9 cellular contexts compared by ENCODE assay signal in genomic region chr6:35495258-35496035, GRCh38. TPM values are rescaled to one million over a fixed set of nuclear protein-coding genes. Genes with fewer than 3 reads are reported as not detected.
A peak's percentile ranks its signal among the peaks of the same experiment; 100 is the strongest.
DNase-seq lines count a peak whose midpoint lies in the region; ATAC-seq and TF ChIP-seq lines count a peak whose summit lies in the region.
"Had no signal": no experiment of that assay in that cellular context is flagged by ENCODE, and none has a peak within 500 bp of the region (broad histone marks: within the 10 kb centered on the region; RNA-seq: fewer than 3 reads in every experiment).

No MANE protein-coding gene starts in this region.

- peak overlapping the region; percentile 97 for H4K91ac ChIP-seq in trophoblast cell (ENCODE audit: low read depth, low read length)

- H3K36me3 ChIP-seq in SJSA1, result peaks cover 19% of the 10 kb centered on the region
- peaks cover 6 to 8% of the 10 kb centered on the region in 2 experiments for H3K36me3 ChIP-seq in trophoblast cell (ENCODE audit: control insufficient read depth in 1 of 2, insufficient read depth in 2 of 2, low read length in 2 of 2)

- H2BK120ac ChIP-seq in trophoblast cell (ENCODE audit: insufficient read depth, low read length, poor library complexity), result peak overlapping the region; percentile 95

- peak overlapping the region; percentile 69 for H3K4me2 ChIP-seq in trophoblast cell (ENCODE audit: low read length)

- peak overlapping the region; percentile 99 for H3K14ac ChIP-seq in trophoblast cell (ENCODE audit: low read length)

- POLR2A ChIA-PET in CD4-positive, alpha-beta T cell (lab: Charles Lee), result interaction anchor here (1.3 to 2.4 kb wide), 2 partner anchors 27 to 184 kb away, joined by 3 to 16 read pairs; partner anchors contain the start of gene RPL10A
- POLR2A ChIA-PET in GM10248 (lab: Yijun Ruan, JAX), result no interaction called here

- peaks cover 64% of the 10 kb centered on the region for H3K79me2 ChIP-seq in trophoblast cell (ENCODE audit: control insufficient read depth, insufficient read depth, low read length, poor library complexity)

- ATAC-seq in CD4-positive, alpha-beta T cell (ENCODE audit: poor library complexity), result no peak
- no peak for ATAC-seq in HG02840 (IDR thresholded peaks at IDR 0.05; ENCODE audit: low FRiP score, unreplicated experiment)

- H2BK12ac ChIP-seq in trophoblast cell (ENCODE audit: low read length), result peak overlapping the region; percentile 73

- H3K4me3 ChIP-seq in SJSA1 (peak overlapping the region; percentile 84), fibroblast of pulmonary artery (replicated peaks; ENCODE audit: low read depth, low read length) (peak overlapping the region; percentile 71), trophoblast cell (ENCODE audit: low read depth, low read length) (peak overlapping the region; percentile 85)

- peak overlapping the region; percentile 82 for H4K8ac ChIP-seq in trophoblast cell (ENCODE audit: low read depth, low read length)

- peaks cover 3% of the 10 kb centered on the region for H3K27me3 ChIP-seq in CD4-positive, alpha-beta T cell (ENCODE audit: control insufficient read depth, insufficient read depth, low read length)
- H3K27me3 ChIP-seq in SJSA1 (replicated peaks), result no peaks in the 10 kb centered on the region
- no peaks in the 10 kb centered on the region for H3K27me3 ChIP-seq in trophoblast cell (ENCODE audit: insufficient read depth, low read length)

- H3K79me1 ChIP-seq in trophoblast cell (ENCODE audit: low read length), result peaks cover 76% of the 10 kb centered on the region

- peak overlapping the region; percentile 67 for H2AK5ac ChIP-seq in trophoblast cell (ENCODE audit: low read length)

- H3K9me3 Mint-ChIP-seq in CD4-positive, alpha-beta T cell, result no peaks in the 10 kb centered on the region

- no peak overlapping the region for H3K23ac ChIP-seq in trophoblast cell (ENCODE audit: low read length)

- H3K4me3 Mint-ChIP-seq in CD4-positive, alpha-beta T cell, result peak overlapping the region; percentile 86

- CTCF ChIA-PET in CD4-positive, alpha-beta T cell (lab: Charles Lee), result interaction anchor here (0.9 kb wide), 1 partner anchor 12 kb away, joined by 3 read pairs; no protein-coding TSS in a partner anchor
- CTCF ChIA-PET in GM10248 (lab: Yijun Ruan, JAX), result interaction anchor here (1.4 to 1.7 kb wide), 2 partner anchors 10 to 27 kb away, joined by 3 to 4 read pairs; no protein-coding TSS in a partner anchor

- peak overlapping the region; percentile 99 for H3K4ac ChIP-seq in trophoblast cell (ENCODE audit: low read depth, low read length)

- H2AFZ ChIP-seq in trophoblast cell (ENCODE audit: insufficient read depth, low read length, poor library complexity), result peak overlapping the region; percentile 67

- H4K12ac ChIP-seq in trophoblast cell (ENCODE audit: low read depth, low read length), result peak overlapping the region; percentile 87

- peak overlapping the region; percentile 98 for H2BK5ac ChIP-seq in trophoblast cell (ENCODE audit: low read depth, low read length, poor library complexity)

- TF ChIP-seq CTCF in CD4-positive, alpha-beta T cell (IDR thresholded peaks at IDR 0.05), result no peak
- TF ChIP-seq CTCF in fibroblast of pulmonary artery (IDR thresholded peaks at IDR 0.05; ENCODE audit: low read length, missing control alignments) (no peak), GM10248 (IDR thresholded peaks at IDR 0.05; ENCODE audit: control extremely low read depth, extremely low read depth, low read depth, missing control alignments) (no peak)

- WGBS in trophoblast cell (ENCODE audit: extremely low coverage, insufficient coverage, insufficient read length), result no CpG with 5 or more reads among the region's 9 CpGs

- no peaks in the 10 kb centered on the region for H3K9me3 ChIP-seq in CD4-positive, alpha-beta T cell (ENCODE audit: control insufficient read depth, low read length)
- H3K9me3 ChIP-seq in SJSA1 (replicated peaks), result no peaks in the 10 kb centered on the region
- peaks cover 3% of the 10 kb centered on the region for H3K9me3 ChIP-seq in trophoblast cell (ENCODE audit: insufficient read depth, low read depth, low read length)

- intact Hi-C loops in CD4-positive, alpha-beta T cell (cut with DNase I, micrococcal nuclease), result loop anchor here in 1 of 2 experiments (2.0 kb wide), 1 partner anchor 27 kb away; the partner anchor contains the start of gene RPL10A

- H3K18ac ChIP-seq in trophoblast cell (ENCODE audit: low read length), result peak overlapping the region; percentile 98

- H3K4me1 Mint-ChIP-seq in CD4-positive, alpha-beta T cell (ENCODE audit: low read depth), result peaks cover 28% of the 10 kb centered on the region

- no peaks in the 10 kb centered on the region for H3K36me3 Mint-ChIP-seq in CD4-positive, alpha-beta T cell (ENCODE audit: low read depth)

- peaks cover 17% of the 10 kb centered on the region for H3K27me3 Mint-ChIP-seq in CD4-positive, alpha-beta T cell

- H3K27ac ChIP-seq in CD4-positive, alpha-beta T cell (ENCODE audit: low read depth, low read length), result no peak overlapping the region
- H3K27ac ChIP-seq in SJSA1 (peak overlapping the region; percentile 50), trophoblast cell (ENCODE audit: low read depth, low read length) (peak overlapping the region; percentile 97)

- no peak for DNase-seq in CD4-positive, alpha-beta T cell
- DNase-seq in SJSA1 (ENCODE audit: low read depth in 1 of 2, low spot score in 2 of 2) (no peak), fibroblast of pulmonary artery (ENCODE audit: low read depth) (no peak), trophoblast cell (peak; percentile 76 to 82), NCI-H1092 (lab: John Stamatoyannopoulos, UW) (no peak), GM10248 (ENCODE audit: extremely low spot score) (no peak), T1000 (lab: John Stamatoyannopoulos, UW) (no peak)

- H3K4me1 ChIP-seq in SJSA1 (replicated peaks) (peaks cover 71% of the 10 kb centered on the region), trophoblast cell (ENCODE audit: control insufficient read depth in 1 of 2, insufficient read depth in 2 of 2, low read length in 2 of 2) (peaks cover 56 to 67% of the 10 kb centered on the region in 2 experiments)

- H3K27ac Mint-ChIP-seq in CD4-positive, alpha-beta T cell, result peak overlapping the region; percentile 39

- H3K9ac ChIP-seq in trophoblast cell (ENCODE audit: low read length), result peak overlapping the region; percentile 89

RNA-seq across cellular contexts. Expression of gene TEAD3, which starts 1.4 kb away (rescaled TPM):
- total RNA-seq in CD4-positive, alpha-beta T cell, result under 1 TPM in 1 of 2 experiments, not detected in 1; 0.11 TPM
- total RNA-seq in SJSA1 (2014; rRNA removed; shearing (Covaris generic)), result 14.5 and 24.4 TPM in 2 replicates
- polyA plus RNA-seq in trophoblast cell (2013), result 196 and 208 TPM in 2 replicates

RNA-seq across cellular contexts. Expression of gene TULP1, which starts 17.2 kb away (rescaled TPM):
- total RNA-seq in CD4-positive, alpha-beta T cell, result not detected
- not detected in 2 replicates for total RNA-seq in SJSA1 (2014; rRNA removed; shearing (Covaris generic))
- 0.82 and 1.4 TPM in 2 replicates for polyA plus RNA-seq in trophoblast cell (2013)
- total RNA-seq: lung microvascular endothelial cell had no signal

RNA-seq across cellular contexts. Expression of gene RPL10A, which starts 27.2 kb away (rescaled TPM):
- total RNA-seq in CD4-positive, alpha-beta T cell, result 1,000 to 10,000 TPM; 2,453 to 2,464 TPM
- 983 and 1,383 TPM in 2 replicates for total RNA-seq in SJSA1 (2014; rRNA removed; shearing (Covaris generic))
- 1,387 and 1,493 TPM in 2 replicates for polyA plus RNA-seq in trophoblast cell (2013)

RNA-seq across cellular contexts. Expression of gene FANCE, which starts 43.3 kb away (rescaled TPM):
- total RNA-seq in CD4-positive, alpha-beta T cell, result 1 to 10 TPM; 1.6 to 1.7 TPM
- total RNA-seq in SJSA1 (2014; rRNA removed; shearing (Covaris generic)), result 16.3 and 20.2 TPM in 2 replicates
- polyA plus RNA-seq in trophoblast cell (2013), result 11.4 and 11.5 TPM in 2 replicates

Comparison
In these comparisons a context has a peak if more than half of its experiments do, and no peak if none do; other contexts are left out.
1. DNase-seq: peak in trophoblast cell (2 of 2); none in CD4-positive, alpha-beta T cell (0 of 10), SJSA1 (0 of 2), fibroblast of pulmonary artery (single experiment), NCI-H1092 (single experiment), GM10248 (single experiment) and T1000 (single experiment).
2. RNA of gene TEAD3, which starts 1.4 kb away (total RNA-seq): 14.5 to 24.4 TPM in SJSA1; 0.11 TPM in CD4-positive, alpha-beta T cell; every median in the first group is over 10 times any median in the second.
3. Peak in every context shown above with its lines, with median percentiles within 50 percentile points of each other: H3K4me3 ChIP-seq.